8 cellular contexts compared by ENCODE assay signal in genomic region chr5:168947212-168947868, GRCh38.
DNase-seq lines count a peak whose midpoint lies in the region; ATAC-seq and TF ChIP-seq lines count a peak whose summit lies in the region.

No MANE protein-coding gene starts in this region.

- H3K4me3 ChIP-seq in RWPE2 (ENCODE audit: severe bottlenecking) (no peak overlapping the region), right lobe of liver (no peak overlapping the region), thyroid gland (replicated peaks in 1 of 3) (no peak overlapping the region)

- H3K27me3 ChIP-seq in RWPE2 (ENCODE audit: insufficient read depth, poor library complexity, severe bottlenecking) (no peaks in the 10 kb centered on the region), right lobe of liver (no peaks in the 10 kb centered on the region), thyroid gland (no peaks in the 10 kb centered on the region)

- H3K4me1 ChIP-seq in RWPE2 (ENCODE audit: insufficient read depth, poor library complexity, severe bottlenecking) (no peaks in the 10 kb centered on the region), right lobe of liver (no peaks in the 10 kb centered on the region), thyroid gland (peaks cover 0 to 19% of the 10 kb centered on the region in 2 donors)

- 50% methylated on average over 3 of the region's 5 CpGs for WGBS in right lobe of liver (ENCODE audit: insufficient coverage, low coverage, low lambda C conversion rate, missing lambda C conversion rate)
- 47 to 57% methylated on average over 5 of the region's 5 CpGs for WGBS in thyroid gland, 2 donors

- ATAC-seq in HG03108 (IDR thresholded peaks at IDR 0.05; ENCODE audit: unreplicated experiment) (peak; percentile 55), RWPE2 (ENCODE audit: low read depth) (peak; percentile 65), right lobe of liver (peak; percentile 68 to 76 (median 70))

- peak; percentile 48 for DNase-seq in AG08395 (ENCODE audit: low spot score)
- DNase-seq in GM13977 (ENCODE audit: low spot score): peak; percentile 64
- peak; percentile 51 for DNase-seq in RWPE2 (ENCODE audit: low spot score)
- DNase-seq in cerebellar cortex (ENCODE audit: low spot score): peak; percentile 45
- DNase-seq in right lobe of liver: peak in 1 of 3 donors; percentile 32
- peak; percentile 27 to 49 for DNase-seq in thyroid gland
- no peak for DNase-seq in stimulated activated naive CD4-positive, alpha-beta T cell treated with Interleukin-2 at 50 U/mL for 16 hours (lab: John Stamatoyannopoulos, UW)

- in situ Hi-C loops in GM13977 (cut with MboI; ENCODE audit: low pct_unique_long_range_greater_than_20kb, low sequenced_read_pairs, unreplicated experiment): no loop called here

- peak; percentile 85 for TF ChIP-seq CTCF in GM13977 (IDR thresholded peaks at IDR 0.05; ENCODE audit: extremely low read depth, insufficient read depth, missing control alignments)
- peak; percentile 79 for TF ChIP-seq CTCF in RWPE2 (IDR thresholded peaks at IDR 0.05; ENCODE audit: poor library complexity, severe bottlenecking)
- peak; percentile 41 to 70 (median 63) for TF ChIP-seq CTCF in right lobe of liver (IDR thresholded peaks at IDR 0.05)
- TF ChIP-seq CTCF in thyroid gland (IDR thresholded peaks at IDR 0.05): peak in 4 of 6 experiments; percentile 33 to 66 (median 50)

- H3K36me3 ChIP-seq in RWPE2 (ENCODE audit: low read depth) (no peaks in the 10 kb centered on the region), right lobe of liver (no peaks in the 10 kb centered on the region), thyroid gland (no peaks in the 10 kb centered on the region)

- H3K27ac ChIP-seq in RWPE2 (ENCODE audit: poor library complexity, severe bottlenecking) (no peak overlapping the region), right lobe of liver (no peak overlapping the region), thyroid gland (no peak overlapping the region)

- no peak for TF ChIP-seq POLR2A in right lobe of liver (IDR thresholded peaks at IDR 0.05)
- TF ChIP-seq POLR2A in thyroid gland (IDR thresholded peaks at IDR 0.05): no peak

- intact Hi-C loops in right lobe of liver (cut with DNase I): no loop called here
- intact Hi-C loops in thyroid gland (cut with DNase I): no loop called here

- no peaks in the 10 kb centered on the region for H3K9me3 ChIP-seq in RWPE2 (ENCODE audit: severe bottlenecking)
- H3K9me3 ChIP-seq in right lobe of liver: no peaks in the 10 kb centered on the region
- no peaks in the 10 kb centered on the region for H3K9me3 ChIP-seq in thyroid gland
